Comparison of ENCODE assay signal across 8 cellular contexts in genomic region chr3:194671900-194672808, GRCh38. TPM values are rescaled to one million over a fixed set of nuclear protein-coding genes. Genes with fewer than 3 reads are reported as not detected.
DNase-seq lines count a peak whose midpoint lies in the region; ATAC-seq and TF ChIP-seq lines count a peak whose summit lies in the region.

Gene LSG1 (minus strand): TSS chr3:194672191. CDS start chr3:194672162, 29 bp downstream.

- peak within 1 kb of the TSS; percentile 85 for H3K4me3 ChIP-seq in left ventricle myocardium inferior

- intact Hi-C loops in left ventricle myocardium inferior (cut with micrococcal nuclease): no loop called here

- H3K9me3 Mint-ChIP-seq in progenitor cell of endocrine pancreas (ENCODE audit: low read depth): no peaks in the 10 kb centered on the region

- H3K27me3 Mint-ChIP-seq in T-helper 17 cell (no peaks in the 10 kb centered on the region), progenitor cell of endocrine pancreas (peaks cover 25% of the 10 kb centered on the region)

- ATAC-seq in HG02884 (IDR thresholded peaks at IDR 0.05; ENCODE audit: unreplicated experiment) (peak; percentile 79), T-helper 17 cell (peak; percentile 97)

- peaks cover 32% of the 10 kb centered on the region for H3K4me1 ChIP-seq in left ventricle myocardium inferior

- peak within 1 kb of the TSS; percentile 90 for H3K27ac ChIP-seq in left ventricle myocardium inferior (replicated peaks)

- H3K4me3 Mint-ChIP-seq in T-helper 17 cell (peak within 1 kb of the TSS; percentile 98), progenitor cell of endocrine pancreas (ENCODE audit: low read depth) (peak within 1 kb of the TSS; percentile 94)

- H3K4me1 Mint-ChIP-seq in T-helper 17 cell (peaks cover 33% of the 10 kb centered on the region), progenitor cell of endocrine pancreas (ENCODE audit: low read depth) (peaks cover 15% of the 10 kb centered on the region)

- peaks cover 12% of the 10 kb centered on the region for H3K36me3 ChIP-seq in left ventricle myocardium inferior

- H3K9me3 ChIP-seq in T-helper 17 cell (ENCODE audit: control insufficient read depth, low read length, poor library complexity, severe bottlenecking): no peaks in the 10 kb centered on the region
- H3K9me3 ChIP-seq in left ventricle myocardium inferior (replicated peaks): no peaks in the 10 kb centered on the region

- H3K27ac Mint-ChIP-seq in T-helper 17 cell: peak within 1 kb of the TSS; percentile 97
- peak within 1 kb of the TSS; percentile 99 for H3K27ac Mint-ChIP-seq in progenitor cell of endocrine pancreas

- H3K27me3 ChIP-seq in left ventricle myocardium inferior (ENCODE audit: low read depth): no peaks in the 10 kb centered on the region

- H3K36me3 Mint-ChIP-seq in T-helper 17 cell (ENCODE audit: low read depth) (peaks cover 8% of the 10 kb centered on the region), progenitor cell of endocrine pancreas (ENCODE audit: insufficient read depth) (peaks cover 5% of the 10 kb centered on the region)

- DNase-seq in GM13977 (ENCODE audit: low spot score) (peak; percentile 83), NCI-H1694 treated with DMSO at 0.1 percent for 48 hours (lab: John Stamatoyannopoulos, UW) (peak; percentile 95), T-helper 17 cell (peak; percentile 74 to 77 (median 77)), amygdala (lab: John Stamatoyannopoulos, UW) (peak; percentile 41 to 92 (median 80)), left ventricle myocardium inferior (peak; percentile 93), progenitor cell of endocrine pancreas (ENCODE audit: low spot score, unreplicated experiment) (peak; percentile 78), ureter (ENCODE audit: low spot score) (peak; percentile 95)

- TF ChIP-seq CTCF in GM13977 (IDR thresholded peaks at IDR 0.05; ENCODE audit: extremely low read depth, insufficient read depth, missing control alignments): peak; percentile 13
- TF ChIP-seq CTCF in left ventricle myocardium inferior (IDR thresholded peaks at IDR 0.05; ENCODE audit: borderline replicate concordance): no peak
- TF ChIP-seq CTCF in progenitor cell of endocrine pancreas (IDR thresholded peaks at IDR 0.05; ENCODE audit: unreplicated experiment): no peak

- in situ Hi-C loops in GM13977 (cut with MboI; ENCODE audit: low pct_unique_long_range_greater_than_20kb, low sequenced_read_pairs, unreplicated experiment): no loop called here

RNA-seq across cellular contexts. Expression of gene LSG1, which starts in this region (rescaled TPM):
- total RNA-seq in T-helper 17 cell (10 to 100 TPM; 42.0 to 52.6 TPM), left ventricle myocardium inferior (23.4 TPM), progenitor cell of endocrine pancreas (51.0 and 52.9 TPM in 2 replicates), ureter (64.5 TPM)

Comparison
In these comparisons a context has a peak if more than half of its experiments do, and no peak if none do; other contexts are left out.
1. Peak in every context shown above with its lines: DNase-seq, ATAC-seq, H3K4me3 ChIP-seq and H3K27ac ChIP-seq.